1 cellular context compared by ENCODE assay signal in genomic region chr6:111813247-111814162, GRCh38.
TF ChIP-seq lines count a peak whose summit lies in the region.

No MANE protein-coding gene starts in this region.

TF ChIP-seq in HepG2, 621 proteins besides CTCF, POLR2A, EP300 and RAD21 (continued from another document):
- no peak for TF ChIP-seq RERE (CRISPR knock-in tag; IDR thresholded peaks at IDR 0.05; ENCODE audit: low read depth)
- TF ChIP-seq ZKSCAN8 (CRISPR knock-in tag; IDR thresholded peaks at IDR 0.05; ENCODE audit: borderline replicate concordance) = no peak
- TF ChIP-seq SAFB2 (CRISPR knock-in tag; IDR thresholded peaks at IDR 0.05; ENCODE audit: borderline replicate concordance, low read depth) = no peak
- peak; percentile 37; the same call in 1 of the 2 replicates for TF ChIP-seq ZNF629 (CRISPR knock-in tag; conservative IDR thresholded peaks at IDR 0.05)
- no peak for TF ChIP-seq ZNF343 (CRISPR knock-in tag; IDR thresholded peaks at IDR 0.05)
- TF ChIP-seq TBP (CRISPR knock-in tag; IDR thresholded peaks at IDR 0.05) = no peak
- TF ChIP-seq ZNF17 (CRISPR knock-in tag; IDR thresholded peaks at IDR 0.05) = no peak
